1 cellular context compared by ENCODE assay signal in the genomic region with DNA sequence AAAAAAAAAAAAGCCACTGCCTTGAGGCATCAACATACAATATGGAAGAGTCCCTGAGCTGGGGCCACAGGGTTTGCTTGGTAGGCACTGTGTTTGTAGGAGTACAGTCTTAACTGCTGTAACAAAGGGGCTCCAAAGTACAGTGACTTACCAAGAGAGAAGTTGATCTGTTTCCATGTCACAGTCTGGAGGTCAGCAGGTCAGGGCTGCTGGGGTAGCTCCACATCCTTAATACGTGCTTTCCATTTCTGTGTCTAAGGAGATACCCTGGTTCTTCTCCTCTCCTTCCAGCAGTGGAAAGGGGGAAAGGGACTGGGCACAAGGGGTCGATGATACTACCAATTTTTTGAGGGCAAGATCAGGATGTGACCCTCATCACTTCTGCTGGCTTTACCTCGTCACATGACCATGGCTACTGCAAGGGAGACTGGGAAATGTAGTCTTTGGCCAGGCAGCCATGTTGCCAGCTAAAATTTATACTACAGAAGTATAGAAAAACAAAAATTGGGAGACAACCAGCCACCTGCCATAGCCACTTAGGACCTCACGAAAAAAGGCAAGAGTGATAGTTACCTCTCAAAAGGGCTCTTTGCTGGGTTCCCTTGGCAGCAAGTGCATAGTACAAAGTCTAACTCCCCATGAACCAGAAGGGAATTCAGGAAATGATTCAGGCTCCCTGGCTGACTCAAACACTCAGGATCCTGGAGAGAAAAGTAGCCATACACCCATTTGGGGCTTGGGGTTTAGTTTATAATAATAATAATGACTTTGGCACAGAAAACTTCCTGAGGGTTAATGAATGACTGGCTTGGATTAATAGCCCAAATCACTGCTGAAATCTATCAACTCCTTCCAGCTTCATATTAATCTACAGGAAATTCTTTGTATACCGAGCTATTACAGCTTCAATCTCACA.
TF ChIP-seq lines count a peak whose summit lies in the region.

No MANE protein-coding gene starts in this region.

TF ChIP-seq in HepG2, 621 proteins besides CTCF, POLR2A, EP300 and RAD21 (continued from another document and continues in another):
- TF ChIP-seq, protein P1, sequence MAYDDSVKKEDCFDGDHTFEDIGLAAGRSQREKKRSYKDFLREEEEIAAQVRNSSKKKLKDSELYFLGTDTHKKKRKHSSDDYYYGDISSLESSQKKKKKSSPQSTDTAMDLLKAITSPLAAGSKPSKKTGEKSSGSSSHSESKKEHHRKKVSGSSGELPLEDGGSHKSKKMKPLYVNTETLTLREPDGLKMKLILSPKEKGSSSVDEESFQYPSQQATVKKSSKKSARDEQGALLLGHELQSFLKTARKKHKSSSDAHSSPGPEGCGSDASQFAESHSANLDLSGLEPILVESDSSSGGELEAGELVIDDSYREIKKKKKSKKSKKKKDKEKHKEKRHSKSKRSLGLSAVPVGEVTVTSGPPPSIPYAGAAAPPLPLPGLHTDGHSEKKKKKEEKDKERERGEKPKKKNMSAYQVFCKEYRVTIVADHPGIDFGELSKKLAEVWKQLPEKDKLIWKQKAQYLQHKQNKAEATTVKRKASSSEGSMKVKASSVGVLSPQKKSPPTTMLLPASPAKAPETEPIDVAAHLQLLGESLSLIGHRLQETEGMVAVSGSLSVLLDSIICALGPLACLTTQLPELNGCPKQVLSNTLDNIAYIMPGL (CRISPR knock-in tag; IDR thresholded peaks at IDR 0.05; ENCODE audit: borderline replicate concordance in 1 of 2, low read depth in 1 of 2): peak in 1 of 2 experiments; percentile 22; a peak in 1 of 4 replicates
- TF ChIP-seq, protein P2, sequence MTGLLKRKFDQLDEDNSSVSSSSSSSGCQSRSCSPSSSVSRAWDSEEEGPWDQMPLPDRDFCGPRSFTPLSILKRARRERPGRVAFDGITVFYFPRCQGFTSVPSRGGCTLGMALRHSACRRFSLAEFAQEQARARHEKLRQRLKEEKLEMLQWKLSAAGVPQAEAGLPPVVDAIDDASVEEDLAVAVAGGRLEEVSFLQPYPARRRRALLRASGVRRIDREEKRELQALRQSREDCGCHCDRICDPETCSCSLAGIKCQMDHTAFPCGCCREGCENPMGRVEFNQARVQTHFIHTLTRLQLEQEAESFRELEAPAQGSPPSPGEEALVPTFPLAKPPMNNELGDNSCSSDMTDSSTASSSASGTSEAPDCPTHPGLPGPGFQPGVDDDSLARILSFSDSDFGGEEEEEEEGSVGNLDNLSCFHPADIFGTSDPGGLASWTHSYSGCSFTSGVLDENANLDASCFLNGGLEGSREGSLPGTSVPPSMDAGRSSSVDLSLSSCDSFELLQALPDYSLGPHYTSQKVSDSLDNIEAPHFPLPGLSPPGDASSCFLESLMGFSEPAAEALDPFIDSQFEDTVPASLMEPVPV (CRISPR knock-in tag; IDR thresholded peaks at IDR 0.05): no peak
- TF ChIP-seq ESRRA (CRISPR knock-in tag; IDR thresholded peaks at IDR 0.05; ENCODE audit: low read depth) (no peak), REL (CRISPR knock-in tag; conservative IDR thresholded peaks at IDR 0.05) (no peak), XRCC5 (optimal IDR thresholded peaks at IDR 0.05; ENCODE audit: low read length) (no peak), MBD4 (IDR thresholded peaks at IDR 0.05; ENCODE audit: borderline replicate concordance, low read length) (no peak), HDAC1 (CRISPR knock-in tag; IDR thresholded peaks at IDR 0.05) (no peak), ZNF780A (CRISPR knock-in tag; IDR thresholded peaks at IDR 0.05) (no peak), RBFOX2 (IDR thresholded peaks at IDR 0.05; ENCODE audit: low read depth, low read length) (no peak), ZFP36 (IDR thresholded peaks at IDR 0.05; ENCODE audit: borderline replicate concordance, low read depth, low read length, partially characterized antibody) (no peak), ZNF230 (CRISPR knock-in tag; IDR thresholded peaks at IDR 0.05) (no peak), ZNF75D (CRISPR knock-in tag; IDR thresholded peaks at IDR 0.05; ENCODE audit: borderline replicate concordance) (no peak), CEBPG (CRISPR knock-in tag; IDR thresholded peaks at IDR 0.05) (no peak), ZNF761 (CRISPR knock-in tag; conservative IDR thresholded peaks at IDR 0.05) (no peak), ZNF562 (CRISPR knock-in tag; IDR thresholded peaks at IDR 0.05; ENCODE audit: borderline replicate concordance) (no peak), DMAP1 (CRISPR knock-in tag; IDR thresholded peaks at IDR 0.05) (no peak), SNAI1 (CRISPR knock-in tag; IDR thresholded peaks at IDR 0.05; ENCODE audit: borderline replicate concordance) (no peak), ZNF460 (CRISPR knock-in tag; IDR thresholded peaks at IDR 0.05; ENCODE audit: borderline replicate concordance) (no peak), ZNF296 (CRISPR knock-in tag; conservative IDR thresholded peaks at IDR 0.05) (no peak), CEBPB (IDR thresholded peaks at IDR 0.05; ENCODE audit: borderline replicate concordance, low read depth, low read length) (no peak), NR2C2 (CRISPR knock-in tag; IDR thresholded peaks at IDR 0.05; ENCODE audit: borderline replicate concordance) (peak; percentile 78; the same call in 1 of the 2 replicates), ZMYM2 (CRISPR knock-in tag; IDR thresholded peaks at IDR 0.05) (no peak), JUN (CRISPR knock-in tag; IDR thresholded peaks at IDR 0.05) (no peak), CENPX (CRISPR knock-in tag; IDR thresholded peaks at IDR 0.05) (no peak), KLF9 (CRISPR knock-in tag; IDR thresholded peaks at IDR 0.05; ENCODE audit: low read depth) (no peak), TOE1 (CRISPR knock-in tag; IDR thresholded peaks at IDR 0.05) (no peak)
- TF ChIP-seq, protein P3, sequence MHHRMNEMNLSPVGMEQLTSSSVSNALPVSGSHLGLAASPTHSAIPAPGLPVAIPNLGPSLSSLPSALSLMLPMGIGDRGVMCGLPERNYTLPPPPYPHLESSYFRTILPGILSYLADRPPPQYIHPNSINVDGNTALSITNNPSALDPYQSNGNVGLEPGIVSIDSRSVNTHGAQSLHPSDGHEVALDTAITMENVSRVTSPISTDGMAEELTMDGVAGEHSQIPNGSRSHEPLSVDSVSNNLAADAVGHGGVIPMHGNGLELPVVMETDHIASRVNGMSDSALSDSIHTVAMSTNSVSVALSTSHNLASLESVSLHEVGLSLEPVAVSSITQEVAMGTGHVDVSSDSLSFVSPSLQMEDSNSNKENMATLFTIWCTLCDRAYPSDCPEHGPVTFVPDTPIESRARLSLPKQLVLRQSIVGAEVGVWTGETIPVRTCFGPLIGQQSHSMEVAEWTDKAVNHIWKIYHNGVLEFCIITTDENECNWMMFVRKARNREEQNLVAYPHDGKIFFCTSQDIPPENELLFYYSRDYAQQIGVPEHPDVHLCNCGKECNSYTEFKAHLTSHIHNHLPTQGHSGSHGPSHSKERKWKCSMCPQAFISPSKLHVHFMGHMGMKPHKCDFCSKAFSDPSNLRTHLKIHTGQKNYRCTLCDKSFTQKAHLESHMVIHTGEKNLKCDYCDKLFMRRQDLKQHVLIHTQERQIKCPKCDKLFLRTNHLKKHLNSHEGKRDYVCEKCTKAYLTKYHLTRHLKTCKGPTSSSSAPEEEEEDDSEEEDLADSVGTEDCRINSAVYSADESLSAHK (CRISPR knock-in tag; IDR thresholded peaks at IDR 0.05; ENCODE audit: borderline replicate concordance): no peak
- TF ChIP-seq, protein P4, sequence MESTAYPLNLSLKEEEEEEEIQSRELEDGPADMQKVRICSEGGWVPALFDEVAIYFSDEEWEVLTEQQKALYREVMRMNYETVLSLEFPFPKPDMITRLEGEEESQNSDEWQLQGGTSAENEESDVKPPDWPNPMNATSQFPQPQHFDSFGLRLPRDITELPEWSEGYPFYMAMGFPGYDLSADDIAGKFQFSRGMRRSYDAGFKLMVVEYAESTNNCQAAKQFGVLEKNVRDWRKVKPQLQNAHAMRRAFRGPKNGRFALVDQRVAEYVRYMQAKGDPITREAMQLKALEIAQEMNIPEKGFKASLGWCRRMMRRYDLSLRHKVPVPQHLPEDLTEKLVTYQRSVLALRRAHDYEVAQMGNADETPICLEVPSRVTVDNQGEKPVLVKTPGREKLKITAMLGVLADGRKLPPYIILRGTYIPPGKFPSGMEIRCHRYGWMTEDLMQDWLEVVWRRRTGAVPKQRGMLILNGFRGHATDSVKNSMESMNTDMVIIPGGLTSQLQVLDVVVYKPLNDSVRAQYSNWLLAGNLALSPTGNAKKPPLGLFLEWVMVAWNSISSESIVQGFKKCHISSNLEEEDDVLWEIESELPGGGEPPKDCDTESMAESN (CRISPR knock-in tag; conservative IDR thresholded peaks at IDR 0.05): no peak
- TF ChIP-seq, protein P5, sequence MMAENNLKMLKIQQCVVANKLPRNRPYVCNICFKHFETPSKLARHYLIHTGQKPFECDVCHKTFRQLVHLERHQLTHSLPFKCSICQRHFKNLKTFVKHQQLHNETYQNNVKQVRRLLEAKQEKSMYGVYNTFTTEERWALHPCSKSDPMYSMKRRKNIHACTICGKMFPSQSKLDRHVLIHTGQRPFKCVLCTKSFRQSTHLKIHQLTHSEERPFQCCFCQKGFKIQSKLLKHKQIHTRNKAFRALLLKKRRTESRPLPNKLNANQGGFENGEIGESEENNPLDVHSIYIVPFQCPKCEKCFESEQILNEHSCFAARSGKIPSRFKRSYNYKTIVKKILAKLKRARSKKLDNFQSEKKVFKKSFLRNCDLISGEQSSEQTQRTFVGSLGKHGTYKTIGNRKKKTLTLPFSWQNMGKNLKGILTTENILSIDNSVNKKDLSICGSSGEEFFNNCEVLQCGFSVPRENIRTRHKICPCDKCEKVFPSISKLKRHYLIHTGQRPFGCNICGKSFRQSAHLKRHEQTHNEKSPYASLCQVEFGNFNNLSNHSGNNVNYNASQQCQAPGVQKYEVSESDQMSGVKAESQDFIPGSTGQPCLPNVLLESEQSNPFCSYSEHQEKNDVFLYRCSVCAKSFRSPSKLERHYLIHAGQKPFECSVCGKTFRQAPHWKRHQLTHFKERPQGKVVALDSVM (CRISPR knock-in tag; IDR thresholded peaks at IDR 0.05): no peak
- TF ChIP-seq, protein P6, sequence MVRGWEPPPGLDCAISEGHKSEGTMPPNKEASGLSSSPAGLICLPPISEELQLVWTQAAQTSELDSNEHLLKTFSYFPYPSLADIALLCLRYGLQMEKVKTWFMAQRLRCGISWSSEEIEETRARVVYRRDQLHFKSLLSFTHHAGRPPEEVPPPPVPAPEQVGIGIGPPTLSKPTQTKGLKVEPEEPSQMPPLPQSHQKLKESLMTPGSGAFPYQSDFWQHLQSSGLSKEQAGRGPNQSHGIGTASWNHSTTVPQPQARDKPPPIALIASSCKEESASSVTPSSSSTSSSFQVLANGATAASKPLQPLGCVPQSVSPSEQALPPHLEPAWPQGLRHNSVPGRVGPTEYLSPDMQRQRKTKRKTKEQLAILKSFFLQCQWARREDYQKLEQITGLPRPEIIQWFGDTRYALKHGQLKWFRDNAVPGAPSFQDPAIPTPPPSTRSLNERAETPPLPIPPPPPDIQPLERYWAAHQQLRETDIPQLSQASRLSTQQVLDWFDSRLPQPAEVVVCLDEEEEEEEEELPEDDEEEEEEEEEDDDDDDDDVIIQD (CRISPR knock-in tag; IDR thresholded peaks at IDR 0.05; ENCODE audit: low read depth): no peak
- TF ChIP-seq, protein P7, sequence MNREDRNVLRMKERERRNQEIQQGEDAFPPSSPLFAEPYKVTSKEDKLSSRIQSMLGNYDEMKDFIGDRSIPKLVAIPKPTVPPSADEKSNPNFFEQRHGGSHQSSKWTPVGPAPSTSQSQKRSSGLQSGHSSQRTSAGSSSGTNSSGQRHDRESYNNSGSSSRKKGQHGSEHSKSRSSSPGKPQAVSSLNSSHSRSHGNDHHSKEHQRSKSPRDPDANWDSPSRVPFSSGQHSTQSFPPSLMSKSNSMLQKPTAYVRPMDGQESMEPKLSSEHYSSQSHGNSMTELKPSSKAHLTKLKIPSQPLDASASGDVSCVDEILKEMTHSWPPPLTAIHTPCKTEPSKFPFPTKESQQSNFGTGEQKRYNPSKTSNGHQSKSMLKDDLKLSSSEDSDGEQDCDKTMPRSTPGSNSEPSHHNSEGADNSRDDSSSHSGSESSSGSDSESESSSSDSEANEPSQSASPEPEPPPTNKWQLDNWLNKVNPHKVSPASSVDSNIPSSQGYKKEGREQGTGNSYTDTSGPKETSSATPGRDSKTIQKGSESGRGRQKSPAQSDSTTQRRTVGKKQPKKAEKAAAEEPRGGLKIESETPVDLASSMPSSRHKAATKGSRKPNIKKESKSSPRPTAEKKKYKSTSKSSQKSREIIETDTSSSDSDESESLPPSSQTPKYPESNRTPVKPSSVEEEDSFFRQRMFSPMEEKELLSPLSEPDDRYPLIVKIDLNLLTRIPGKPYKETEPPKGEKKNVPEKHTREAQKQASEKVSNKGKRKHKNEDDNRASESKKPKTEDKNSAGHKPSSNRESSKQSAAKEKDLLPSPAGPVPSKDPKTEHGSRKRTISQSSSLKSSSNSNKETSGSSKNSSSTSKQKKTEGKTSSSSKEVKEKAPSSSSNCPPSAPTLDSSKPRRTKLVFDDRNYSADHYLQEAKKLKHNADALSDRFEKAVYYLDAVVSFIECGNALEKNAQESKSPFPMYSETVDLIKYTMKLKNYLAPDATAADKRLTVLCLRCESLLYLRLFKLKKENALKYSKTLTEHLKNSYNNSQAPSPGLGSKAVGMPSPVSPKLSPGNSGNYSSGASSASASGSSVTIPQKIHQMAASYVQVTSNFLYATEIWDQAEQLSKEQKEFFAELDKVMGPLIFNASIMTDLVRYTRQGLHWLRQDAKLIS (CRISPR knock-in tag; IDR thresholded peaks at IDR 0.05): no peak
- TF ChIP-seq, protein P8, sequence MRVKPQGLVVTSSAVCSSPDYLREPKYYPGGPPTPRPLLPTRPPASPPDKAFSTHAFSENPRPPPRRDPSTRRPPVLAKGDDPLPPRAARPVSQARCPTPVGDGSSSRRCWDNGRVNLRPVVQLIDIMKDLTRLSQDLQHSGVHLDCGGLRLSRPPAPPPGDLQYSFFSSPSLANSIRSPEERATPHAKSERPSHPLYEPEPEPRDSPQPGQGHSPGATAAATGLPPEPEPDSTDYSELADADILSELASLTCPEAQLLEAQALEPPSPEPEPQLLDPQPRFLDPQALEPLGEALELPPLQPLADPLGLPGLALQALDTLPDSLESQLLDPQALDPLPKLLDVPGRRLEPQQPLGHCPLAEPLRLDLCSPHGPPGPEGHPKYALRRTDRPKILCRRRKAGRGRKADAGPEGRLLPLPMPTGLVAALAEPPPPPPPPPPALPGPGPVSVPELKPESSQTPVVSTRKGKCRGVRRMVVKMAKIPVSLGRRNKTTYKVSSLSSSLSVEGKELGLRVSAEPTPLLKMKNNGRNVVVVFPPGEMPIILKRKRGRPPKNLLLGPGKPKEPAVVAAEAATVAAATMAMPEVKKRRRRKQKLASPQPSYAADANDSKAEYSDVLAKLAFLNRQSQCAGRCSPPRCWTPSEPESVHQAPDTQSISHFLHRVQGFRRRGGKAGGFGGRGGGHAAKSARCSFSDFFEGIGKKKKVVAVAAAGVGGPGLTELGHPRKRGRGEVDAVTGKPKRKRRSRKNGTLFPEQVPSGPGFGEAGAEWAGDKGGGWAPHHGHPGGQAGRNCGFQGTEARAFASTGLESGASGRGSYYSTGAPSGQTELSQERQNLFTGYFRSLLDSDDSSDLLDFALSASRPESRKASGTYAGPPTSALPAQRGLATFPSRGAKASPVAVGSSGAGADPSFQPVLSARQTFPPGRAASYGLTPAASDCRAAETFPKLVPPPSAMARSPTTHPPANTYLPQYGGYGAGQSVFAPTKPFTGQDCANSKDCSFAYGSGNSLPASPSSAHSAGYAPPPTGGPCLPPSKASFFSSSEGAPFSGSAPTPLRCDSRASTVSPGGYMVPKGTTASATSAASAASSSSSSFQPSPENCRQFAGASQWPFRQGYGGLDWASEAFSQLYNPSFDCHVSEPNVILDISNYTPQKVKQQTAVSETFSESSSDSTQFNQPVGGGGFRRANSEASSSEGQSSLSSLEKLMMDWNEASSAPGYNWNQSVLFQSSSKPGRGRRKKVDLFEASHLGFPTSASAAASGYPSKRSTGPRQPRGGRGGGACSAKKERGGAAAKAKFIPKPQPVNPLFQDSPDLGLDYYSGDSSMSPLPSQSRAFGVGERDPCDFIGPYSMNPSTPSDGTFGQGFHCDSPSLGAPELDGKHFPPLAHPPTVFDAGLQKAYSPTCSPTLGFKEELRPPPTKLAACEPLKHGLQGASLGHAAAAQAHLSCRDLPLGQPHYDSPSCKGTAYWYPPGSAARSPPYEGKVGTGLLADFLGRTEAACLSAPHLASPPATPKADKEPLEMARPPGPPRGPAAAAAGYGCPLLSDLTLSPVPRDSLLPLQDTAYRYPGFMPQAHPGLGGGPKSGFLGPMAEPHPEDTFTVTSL (CRISPR knock-in tag; IDR thresholded peaks at IDR 0.05; ENCODE audit: borderline replicate concordance): peak; percentile 17; the same call in 1 of the 2 replicates
